ENCODE assay signal across 8 cellular contexts in the genomic region with DNA sequence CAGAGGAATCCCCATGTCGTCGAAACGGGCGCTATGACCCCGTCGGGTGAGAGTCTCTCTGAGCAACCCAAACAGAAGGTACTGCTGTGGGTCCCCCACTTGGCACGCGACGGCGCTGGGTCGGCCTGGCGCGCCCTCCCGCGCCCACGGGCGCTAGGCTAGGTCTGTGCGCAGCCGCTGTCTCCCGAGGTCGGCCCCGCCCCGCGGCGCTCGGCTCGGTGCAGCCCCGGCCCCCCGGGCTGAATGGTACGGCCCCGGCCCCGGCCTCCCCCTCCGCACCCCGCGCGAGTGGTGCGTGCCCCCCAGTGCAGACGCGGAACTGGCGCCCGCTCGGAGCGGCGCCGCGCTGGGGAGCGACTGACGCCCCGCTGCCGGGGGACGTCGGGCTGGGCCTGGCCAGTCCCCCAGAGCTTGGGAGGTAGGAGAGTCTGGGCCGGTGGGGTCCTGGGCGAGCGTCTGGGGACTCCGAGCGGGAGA. TPM values are rescaled to one million over a fixed set of nuclear protein-coding genes. Genes with fewer than 3 reads are reported as not detected.
DNase-seq lines count a peak whose midpoint lies in the region; ATAC-seq and TF ChIP-seq lines count a peak whose summit lies in the region.

A gene (plus strand): TSS at position 305 of the 477 bp plus-strand sequence.

- intact Hi-C loops in left cardiac atrium (cut with DNase I) (loop anchor here (5.0 to 10.0 kb wide), 2 partner anchors 82 to 85 kb away; a partner anchor contains a TSS), psoas muscle (cut with DNase I) (loop anchor here (2.0 to 10.0 kb wide), 3 partner anchors 82 to 375 kb away; a partner anchor contains a TSS)

- peaks cover 5% of the 10 kb centered on the region for H3K27me3 Mint-ChIP-seq in HFFc6 (ENCODE audit: insufficient read depth)

- peak within 1 kb of the TSS; percentile 97 for H3K27ac Mint-ChIP-seq in HFFc6

- H3K36me3 ChIP-seq in psoas muscle (ENCODE audit: insufficient read depth in 1 of 2, low read depth in 1 of 2) (peaks cover 0 to 16% of the 10 kb centered on the region in 2 donors), urinary bladder (ENCODE audit: insufficient read depth) (no peaks in the 10 kb centered on the region)

- WGBS in adipose tissue, 3 donors = 1% methylated on average over 17 to 57 of the region's 57 CpGs
- WGBS in psoas muscle, 3 donors = 0 to 1% (median 0%) methylated on average over 26 to 57 of the region's 57 CpGs
- WGBS in urinary bladder = 1% methylated on average over 57 of the region's 57 CpGs

- TF ChIP-seq CTCF in GM12864 (IDR thresholded peaks at IDR 0.05; ENCODE audit: low read depth, low read length, missing control alignments) (no peak), HFFc6 (IDR thresholded peaks at IDR 0.05) (no peak), psoas muscle (IDR thresholded peaks at IDR 0.05) (peak; percentile 9)

- peak within 1 kb of the TSS; percentile 36 for H3K27ac ChIP-seq in adipose tissue (ENCODE audit: low read depth, low read length)
- H3K27ac ChIP-seq in psoas muscle = peak within 1 kb of the TSS; percentile 96
- peak within 1 kb of the TSS; percentile 91 for H3K27ac ChIP-seq in urinary bladder (ENCODE audit: low read depth)

- peak; percentile 94 to 96 for ATAC-seq in left cardiac atrium
- peak; percentile 86 to 93 (median 89) for ATAC-seq in psoas muscle

- H3K27me3 ChIP-seq in psoas muscle (ENCODE audit: insufficient read depth in 3 of 3, low read length in 2 of 3) = no peaks in the 10 kb centered on the region

- no peaks in the 10 kb centered on the region for H3K9me3 ChIP-seq in psoas muscle

- peak within 1 kb of the TSS; percentile 90 for H3K4me3 Mint-ChIP-seq in HFFc6

- H3K4me3 ChIP-seq in GM12864 (ENCODE audit: low read depth, low read length) (peak within 1 kb of the TSS; percentile 64), psoas muscle (peak within 1 kb of the TSS; percentile 88), urinary bladder (ENCODE audit: low read depth, low read length) (peak within 1 kb of the TSS; percentile 88)

- H3K36me3 Mint-ChIP-seq in HFFc6 (ENCODE audit: low read depth) = peaks cover 5% of the 10 kb centered on the region

- peaks cover 53% of the 10 kb centered on the region for H3K4me1 Mint-ChIP-seq in HFFc6 (ENCODE audit: low read depth)

- peaks cover 46% of the 10 kb centered on the region for H3K4me1 ChIP-seq in psoas muscle
- H3K4me1 ChIP-seq in urinary bladder (ENCODE audit: insufficient read depth) = no peaks in the 10 kb centered on the region

- DNase-seq in GM12864 (ENCODE audit: low read depth) = peak; percentile 65
- DNase-seq in HFFc6 = peak; percentile 60
- peak; percentile 73 for DNase-seq in NCI-H1048 (lab: John Stamatoyannopoulos, UW)
- peak; percentile 86 for DNase-seq in SW480 (ENCODE audit: low spot score)
- peak; percentile 90 for DNase-seq in left cardiac atrium
- DNase-seq in psoas muscle = peak; percentile 92 to 95

- H3K9me3 Mint-ChIP-seq in HFFc6 = no peaks in the 10 kb centered on the region

RNA-seq across cellular contexts. Expression of the gene that starts here (rescaled TPM):
- total RNA-seq in HFFc6 (2021; fragmentation: NEBNext Ultra II Directional; extraction: Animal tissue kit (Norgen Biotek cat#: 25700)) = 10 to 100 TPM; 22.4 to 30.5 (median 25.2) TPM
- polyA plus RNA-seq in adipose tissue (10 to 100 TPM; 12.1 to 20.8 (median 13.8) TPM), psoas muscle (10 to 100 TPM; 11.5 to 32.0 (median 17.8) TPM), urinary bladder (32.9 TPM)
- total RNA-seq in left cardiac atrium (10 to 100 TPM; 29.5 to 37.0 TPM), psoas muscle (10 to 100 TPM; 17.5 to 33.6 (median 25.6) TPM), urinary bladder (28.9 TPM)

Comparison
In these comparisons a context has a peak if more than half of its experiments do, and no peak if none do; other contexts are left out.
1. Peak in every context shown above with its lines: DNase-seq, ATAC-seq, H3K4me3 ChIP-seq and H3K27ac ChIP-seq.
2. H3K27ac ChIP-seq: peak in every context shown above with its lines; median percentile 96 in psoas muscle; 91 in urinary bladder; 36 in adipose tissue.